Comparison of ENCODE assay signal across 14 cellular contexts in genomic region chr4:82786004-82786400, GRCh38. TPM values are rescaled to one million over a fixed set of nuclear protein-coding genes. Genes with fewer than 3 reads are reported as not detected.
A peak's percentile ranks its signal among the peaks of the same experiment; 100 is the strongest.
DNase-seq lines count a peak whose midpoint lies in the region; ATAC-seq, FAIRE-seq and TF ChIP-seq lines count a peak whose summit lies in the region.
"Had no signal": no experiment of that assay in that cellular context is flagged by ENCODE, and none has a peak within 500 bp of the region (broad histone marks: within the 10 kb centered on the region; RNA-seq: fewer than 3 reads in every experiment).

No MANE protein-coding gene starts in this region.

- no peak overlapping the region for H2AFZ ChIP-seq in K562 (ENCODE audit: low read depth, low read length)
- H2AFZ ChIP-seq in MM.1S (ENCODE audit: low read length), result no peak overlapping the region
- H2AFZ ChIP-seq: parathyroid adenoma had no signal

- TF ChIP-seq RAD21 in K562 (CRISPR knock-in tag; conservative IDR thresholded peaks at IDR 0.05 in 1 of 2, IDR thresholded peaks at IDR 0.05 in 1 of 2), result no peak

- H3K36me3 ChIP-seq in K562 (ENCODE audit: control insufficient read depth, insufficient read depth, low read length) (no peaks in the 10 kb centered on the region), mesodermal cell (ENCODE audit: control insufficient read depth, insufficient read depth, low read length) (no peaks in the 10 kb centered on the region), MM.1S (replicated peaks; ENCODE audit: insufficient read depth, low read length) (no peaks in the 10 kb centered on the region)

- H3F3A ChIP-seq in MM.1S (ENCODE audit: insufficient read depth, low read length), result no peaks in the 10 kb centered on the region

- CTCF ChIA-PET in K562 (lab: Yijun Ruan, JAX; ENCODE audit: low intra/inter-chr PET ratio), result no interaction called here

- no peaks in the 10 kb centered on the region for H3K9me2 ChIP-seq in MM.1S (replicated peaks; ENCODE audit: insufficient read depth, low read length)

- H3K4me2 ChIP-seq in K562 (ENCODE audit: insufficient read depth, low read length) (no peak overlapping the region), MM.1S (ENCODE audit: low read depth, low read length) (no peak overlapping the region)

- in situ Hi-C loops in K562 (cut with MboI), result no loop called here

- H3K9me3 ChIP-seq in K562 (replicated peaks; ENCODE audit: control insufficient read depth, insufficient read depth, low read depth, low read length) (no peaks in the 10 kb centered on the region), mesodermal cell (ENCODE audit: control insufficient read depth, low read length) (no peaks in the 10 kb centered on the region), MM.1S (replicated peaks; ENCODE audit: insufficient read depth, low read length) (no peaks in the 10 kb centered on the region)

- no peak for TF ChIP-seq EP300 in K562 (IDR thresholded peaks at IDR 0.05; ENCODE audit: low read length)

- H3K4me3 ChIP-seq in AG10803 (ENCODE audit: low read length) (peak overlapping the region; percentile 8), NB4 (ENCODE audit: low read depth, low read length) (no peak overlapping the region), K562 (no peak overlapping the region), mesodermal cell (ENCODE audit: extremely low read depth, insufficient read depth, low read length, poor library complexity, severe bottlenecking) (no peak overlapping the region), MM.1S (ENCODE audit: low read length) (no peak overlapping the region)

- H3K27ac ChIP-seq in K562 (ENCODE audit: extremely low read depth, low read depth, low read length) (no peak overlapping the region), mesodermal cell (ENCODE audit: low read depth, low read length, severe bottlenecking) (peak overlapping the region; percentile 88), MM.1S (ENCODE audit: low read length) (no peak overlapping the region)
- H3K27ac ChIP-seq: HL-60, parathyroid adenoma had no signal

- H4K20me1 ChIP-seq in K562 (replicated peaks; ENCODE audit: control insufficient read depth, insufficient read depth, low read length) (no peaks in the 10 kb centered on the region), MM.1S (ENCODE audit: insufficient read depth, low read length) (no peaks in the 10 kb centered on the region)

- ATAC-seq in K562, result no peak
- ATAC-seq in HG03354 (IDR thresholded peaks at IDR 0.05; ENCODE audit: poor library complexity, severe bottlenecking, unreplicated experiment), result no peak
- ATAC-seq in GM19035 (IDR thresholded peaks at IDR 0.05; ENCODE audit: unreplicated experiment), result no peak

- H3K9me1 ChIP-seq in K562 (ENCODE audit: control insufficient read depth, insufficient read depth, low read length), result no peaks in the 10 kb centered on the region

- H3K9ac ChIP-seq in K562 (ENCODE audit: insufficient read depth in 1 of 2, low read depth in 2 of 2, low read length in 2 of 2) (no peak overlapping the region), MM.1S (ENCODE audit: low read length) (no peak overlapping the region)
- H3K9ac ChIP-seq: parathyroid adenoma had no signal

- no peak for FAIRE-seq in K562 (lab: Jason Lieb, UNC)
- FAIRE-seq: urothelium cell line had no signal

- H3K4me1 ChIP-seq in K562 (replicated peaks in 1 of 2; ENCODE audit: control insufficient read depth in 2 of 2, insufficient read depth in 2 of 2, low read length in 2 of 2) (no peaks in the 10 kb centered on the region), mesodermal cell (ENCODE audit: control insufficient read depth, insufficient read depth, low read length, poor library complexity, severe bottlenecking) (peaks cover 26% of the 10 kb centered on the region), MM.1S (ENCODE audit: low read length) (no peaks in the 10 kb centered on the region)

- DNase-seq in AG10803 (ENCODE audit: low read depth), result no peak
- DNase-seq in NB4 (ENCODE audit: low read depth), result peak; percentile 12
- DNase-seq in K562 (ENCODE audit: extremely low read depth in 1 of 4, low spot score in 3 of 4), result no peak
- DNase-seq in MM.1S, result no peak
- no peak for DNase-seq in stimulated activated CD4-positive, alpha-beta T cell treated with anti-CD3 and anti-CD28 coated beads, Interleukin-1b, Interleukin-23, amount 100 ng/mL, for 48 hours
- DNase-seq: activated CD4-positive, alpha-beta T cell treated with anti-CD3 and anti-CD28 coated beads, Interleukin-2, amount 50 U/mL, for 48 hours; NCI-H446 treated with DMSO at 0.1 percent for 48 hours; RPMI8226 had no signal

- H3K27me3 ChIP-seq in K562 (ENCODE audit: control insufficient read depth in 2 of 2, insufficient read depth in 2 of 2, low read length in 2 of 2) (peaks cover 31 to 48% of the 10 kb centered on the region in 2 experiments), MM.1S (replicated peaks; ENCODE audit: insufficient read depth, low read length) (no peaks in the 10 kb centered on the region)

- POLR2A ChIA-PET in K562 (lab: Yijun Ruan, JAX), result interaction anchor here (0.7 kb wide), 1 partner anchor 526 kb away, joined by 3 read pairs; no protein-coding TSS in a partner anchor

- BruUV-seq in K562 (replicated peaks; lab: Mats Ljungman, UMichigan), result no TSS peak

- no peak for TF ChIP-seq CTCF in AG10803 (conservative IDR thresholded peaks at IDR 0.05; ENCODE audit: low read length)
- TF ChIP-seq CTCF in NB4 (IDR thresholded peaks at IDR 0.05; ENCODE audit: low read depth, low read length), result no peak
- TF ChIP-seq CTCF in K562 (IDR thresholded peaks at IDR 0.05 in 2 of 3, conservative IDR thresholded peaks at IDR 0.05 in 1 of 3; ENCODE audit: insufficient read depth in 2 of 3, low read depth in 1 of 3, low read length in 3 of 3), result no peak
- TF ChIP-seq CTCF in MM.1S (IDR thresholded peaks at IDR 0.05; ENCODE audit: low read length), result no peak

- H3K79me2 ChIP-seq in K562 (ENCODE audit: control insufficient read depth, insufficient read depth, low read length) (no peaks in the 10 kb centered on the region), MM.1S (ENCODE audit: low read length) (no peaks in the 10 kb centered on the region)
- H3K79me2 ChIP-seq: parathyroid adenoma had no signal

- intact Hi-C loops in K562 (cut with micrococcal nuclease), result no loop called here

- TF ChIP-seq POLR2A in NB4 (IDR thresholded peaks at IDR 0.05; ENCODE audit: extremely low read depth, insufficient read length), result no peak
- no peak for TF ChIP-seq POLR2A in K562 (conservative IDR thresholded peaks at IDR 0.05)

- 5% methylated on average over 2 of the region's 2 CpGs for WGBS in K562 (ENCODE audit: insufficient coverage, low coverage, missing lambda C conversion rate)
- 0% methylated on average over 1 of the region's 2 CpGs; no CpG with 5 or more reads in 1 of the 2 experiments for WGBS in mesodermal cell (ENCODE audit: insufficient coverage in 2 of 2), 2 experiments

TF ChIP-seq in K562, 482 proteins besides CTCF, POLR2A, EP300 and RAD21 (continues in another document):
- TF ChIP-seq, protein P1, sequence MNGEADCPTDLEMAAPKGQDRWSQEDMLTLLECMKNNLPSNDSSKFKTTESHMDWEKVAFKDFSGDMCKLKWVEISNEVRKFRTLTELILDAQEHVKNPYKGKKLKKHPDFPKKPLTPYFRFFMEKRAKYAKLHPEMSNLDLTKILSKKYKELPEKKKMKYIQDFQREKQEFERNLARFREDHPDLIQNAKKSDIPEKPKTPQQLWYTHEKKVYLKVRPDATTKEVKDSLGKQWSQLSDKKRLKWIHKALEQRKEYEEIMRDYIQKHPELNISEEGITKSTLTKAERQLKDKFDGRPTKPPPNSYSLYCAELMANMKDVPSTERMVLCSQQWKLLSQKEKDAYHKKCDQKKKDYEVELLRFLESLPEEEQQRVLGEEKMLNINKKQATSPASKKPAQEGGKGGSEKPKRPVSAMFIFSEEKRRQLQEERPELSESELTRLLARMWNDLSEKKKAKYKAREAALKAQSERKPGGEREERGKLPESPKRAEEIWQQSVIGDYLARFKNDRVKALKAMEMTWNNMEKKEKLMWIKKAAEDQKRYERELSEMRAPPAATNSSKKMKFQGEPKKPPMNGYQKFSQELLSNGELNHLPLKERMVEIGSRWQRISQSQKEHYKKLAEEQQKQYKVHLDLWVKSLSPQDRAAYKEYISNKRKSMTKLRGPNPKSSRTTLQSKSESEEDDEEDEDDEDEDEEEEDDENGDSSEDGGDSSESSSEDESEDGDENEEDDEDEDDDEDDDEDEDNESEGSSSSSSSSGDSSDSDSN (IDR thresholded peaks at IDR 0.05; ENCODE audit: borderline replicate concordance in 1 of 2, low read depth in 2 of 2, low read length in 2 of 2), result no peak
- TF ChIP-seq FOSL1 (tag; conservative IDR thresholded peaks at IDR 0.05), result peak; percentile 9; the same call in 1 of the 2 replicates
- no peak for TF ChIP-seq BDP1 (IDR thresholded peaks at IDR 0.05; ENCODE audit: insufficient read depth, insufficient read length)
- no peak for TF ChIP-seq RBM17 (IDR thresholded peaks at IDR 0.05; ENCODE audit: borderline replicate concordance, low read depth, low read length)
- no peak for TF ChIP-seq TCF7 (IDR thresholded peaks at IDR 0.05; ENCODE audit: borderline replicate concordance)

RNA-seq across cellular contexts. Expression of gene SCD5, which starts 12.6 kb away (rescaled TPM):
- total RNA-seq in K562 (2011; cell fraction: chromatin; rRNA removed; ENCODE audit: low replicate concordance), result not detected in 2 replicates
- not detected in 2 replicates for total RNA-seq in K562 (2011; cell fraction: nucleolus; rRNA removed)
- total RNA-seq in K562 (2011; cell fraction: nucleoplasm; rRNA removed), result not detected in 2 replicates
- total RNA-seq in K562 (2014; rRNA removed), result not detected in 2 replicates
- 0.04 TPM in 1 of 2 replicates, not detected in the other for total RNA-seq in K562 (2014; rRNA removed; fragmentation: Illumina TruSeq; extraction: Trizol)
- not detected in 2 replicates for total RNA-seq in K562 (2015; rRNA removed; fragmentation: Illumina TruSeq; extraction: Trizol)
- total RNA-seq in K562 (2021), result 0.18 and 0.20 TPM in 2 replicates
- 0.03 and 0.04 TPM in 2 replicates for polyA plus RNA-seq in K562 (2011; rRNA removed)
- polyA plus RNA-seq in K562 (2011; cell fraction: cytosol; rRNA removed), result 0.09 TPM in 1 of 2 replicates, not detected in the other
- not detected in 2 replicates for polyA plus RNA-seq in K562 (2011; cell fraction: nucleus; rRNA removed)
- not detected in 2 replicates for polyA plus RNA-seq in K562 (2012)
- not detected in 2 replicates for polyA plus RNA-seq in K562 (2014; fragmentation: Illumina TruSeq; extraction: Trizol)
- under 1 TPM in 1 of 2 experiments, not detected in 1; 0.01 TPM for polyA plus RNA-seq in K562 (2014; fragmentation: Nextera tagmentation; extraction: Ambion mirVana)
- not detected in 2 replicates for polyA plus RNA-seq in K562 (2014; rRNA removed)
- 0.06 TPM in 1 of 2 replicates, not detected in the other for polyA minus RNA-seq in K562 (2011; rRNA and poly(A)+ RNA removed)
- not detected in 2 replicates for polyA minus RNA-seq in K562 (2011; cell fraction: cytosol; rRNA and poly(A)+ RNA removed)
- polyA minus RNA-seq in K562 (2011; cell fraction: nucleus; rRNA and poly(A)+ RNA removed), result 0.13 TPM in 1 of 2 replicates, not detected in the other
- 7.5 TPM for polyA plus RNA-seq in mesodermal cell (2013, experiment 1 of 2)
- 6.6 TPM for polyA plus RNA-seq in mesodermal cell (2013, experiment 2 of 2)
